Comparison of ENCODE assay signal across 33 cellular contexts in the genomic region with DNA sequence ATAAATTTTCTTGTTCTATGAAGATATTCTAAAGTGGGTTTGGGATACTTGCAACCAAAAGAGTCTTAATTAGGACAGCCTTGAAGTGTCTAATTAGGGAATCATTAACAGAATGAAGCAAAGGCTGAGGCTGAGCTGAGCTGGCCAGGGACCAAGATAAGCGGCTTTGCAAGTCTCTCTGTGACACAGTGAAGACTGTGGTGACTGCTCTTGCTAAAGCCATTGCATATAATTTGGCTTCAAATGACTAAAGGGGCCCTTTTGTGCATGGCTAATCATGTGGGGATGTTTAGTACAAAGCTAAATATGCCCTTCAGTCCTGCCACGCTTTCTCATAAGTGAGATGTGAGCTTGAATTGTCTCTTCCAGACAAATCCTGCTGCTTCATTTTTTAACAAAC. TPM values are rescaled to one million over a fixed set of nuclear protein-coding genes. Genes with fewer than 3 reads are reported as not detected.
DNase-seq lines count a peak whose midpoint lies in the region; ATAC-seq, FAIRE-seq and TF ChIP-seq lines count a peak whose summit lies in the region.
"Had no signal": no experiment of that assay in that cellular context is flagged by ENCODE, and none has a peak within 500 bp of the region (broad histone marks: within the 10 kb centered on the region; RNA-seq: fewer than 3 reads in every experiment).

No MANE protein-coding gene starts in this region.

- H3K36me3 ChIP-seq in kidney epithelial cell (ENCODE audit: control insufficient read depth, insufficient read depth, low read length) (no peaks in the 10 kb centered on the region), kidney (ENCODE audit: control insufficient read depth in 1 of 2, insufficient read depth in 2 of 2, low read length in 2 of 2) (no peaks in the 10 kb centered on the region)
- H3K36me3 ChIP-seq: BLaER1 treated with 17β-estradiol and CSF1 and Interleukin-3, amounts not matched to agents 10 nM and 100 nM; SJCRH30 had no signal

- H3K27me3 Mint-ChIP-seq in activated T-cell treated with anti-CD3 and anti-CD28 coated beads, Interleukin-2, amount 50 U/mL, for 4 hours (ENCODE audit: low read depth): peaks cover 13% of the 10 kb centered on the region

- no peak overlapping the region for H3K4me3 Mint-ChIP-seq in activated T-cell treated with anti-CD3 and anti-CD28 coated beads, Interleukin-2, amount 50 U/mL, for 4 hours
- H3K4me3 Mint-ChIP-seq: CD4-positive, alpha-beta T cell had no signal

- no peak for ATAC-seq in activated T-cell treated with anti-CD3 and anti-CD28 coated beads, Interleukin-2, amount 50 U/mL, for 4 hours
- ATAC-seq: HepG2, Right ventricle myocardium inferior, SK-N-SH treated with all-trans-retinoic acid at 6 μM for 48 hours had no signal

- H3K9me3 Mint-ChIP-seq in activated T-cell treated with anti-CD3 and anti-CD28 coated beads, Interleukin-2, amount 50 U/mL, for 4 hours: no peaks in the 10 kb centered on the region
- H3K9me3 Mint-ChIP-seq: CD4-positive, alpha-beta T cell had no signal

- H3K27ac ChIP-seq in kidney (ENCODE audit: low read depth in 2 of 2, low read length in 2 of 2): no peak overlapping the region
- H3K27ac ChIP-seq: BLaER1 treated with 17β-estradiol and CSF1 and Interleukin-3, amounts not matched to agents 10 nM and 100 nM; PC-9; SJCRH30 had no signal

- H3K36me3 Mint-ChIP-seq in activated T-cell treated with anti-CD3 and anti-CD28 coated beads, Interleukin-2, amount 50 U/mL, for 4 hours (ENCODE audit: insufficient read depth): no peaks in the 10 kb centered on the region

- intact Hi-C loops in kidney (cut with DNase I): loop anchor here (10.0 kb wide), 1 partner anchor 613 kb away; no protein-coding TSS in a partner anchor

- no peak for TF ChIP-seq CTCF in kidney epithelial cell (IDR thresholded peaks at IDR 0.05; ENCODE audit: insufficient read depth, low read length, poor library complexity, severe bottlenecking)
- TF ChIP-seq CTCF in kidney (IDR thresholded peaks at IDR 0.05; ENCODE audit: borderline replicate concordance, extremely low read depth, insufficient read depth): no peak

- no peak for FAIRE-seq in kidney (lab: Jason Lieb, UNC)
- FAIRE-seq: A204.1, GM12892, HepG2 had no signal

- no peaks in the 10 kb centered on the region for H3K9me3 ChIP-seq in kidney (ENCODE audit: control insufficient read depth in 1 of 2, low read length in 2 of 2)
- H3K9me3 ChIP-seq: BLaER1 treated with 17β-estradiol and CSF1 and Interleukin-3, amounts not matched to agents 10 nM and 100 nM; SJCRH30 had no signal

- no peaks in the 10 kb centered on the region for H3K4me1 ChIP-seq in kidney (ENCODE audit: control insufficient read depth in 1 of 2, insufficient read depth in 1 of 2, low read depth in 1 of 2, low read length in 2 of 2)

- peak; percentile 55 for DNase-seq in D341Med (ENCODE audit: low spot score)
- DNase-seq in astrocyte of the hippocampus (ENCODE audit: low read depth, low spot score): peak; percentile 3
- DNase-seq in kidney epithelial cell (ENCODE audit: low read depth): peak; percentile 12
- peak; percentile 32 for DNase-seq in renal cortical epithelial cell (ENCODE audit: low read depth)
- DNase-seq in activated T-cell treated with anti-CD3 and anti-CD28 coated beads, Interleukin-2, amount 50 U/mL, for 4 hours: no peak
- no peak for DNase-seq in GM03348 (ENCODE audit: low spot score)
- DNase-seq in kidney: no peak
- DNase-seq: CD4-positive, alpha-beta T cell; DMS 273 treated with DMSO at 0.1 percent for 48 hours; DMS79; EL; GDM1; H7; Kasumi-1; NCI-H1092 treated with DMSO at 0.1 percent for 48 hours; NCI-H1436; NCI-H187; NCI-H2107; NCI-H524; NCI-H748 treated with DMSO at 0.1 percent for 48 hours; NK-92 treated with Interleukin-12 subunit alpha and Interleukin-12 subunit beta, amount 100 ng/mL, for 24 hours; PC-9; SJCRH30 had no signal

- H3K4me3 ChIP-seq in kidney epithelial cell (ENCODE audit: low read depth, low read length) (no peak overlapping the region), kidney (ENCODE audit: low read length in 2 of 2) (no peak overlapping the region)
- H3K4me3 ChIP-seq: BLaER1 treated with 17β-estradiol and CSF1 and Interleukin-3, amounts not matched to agents 10 nM and 100 nM; PC-9; SJCRH30 had no signal

- H3K27me3 ChIP-seq in kidney epithelial cell (ENCODE audit: control insufficient read depth, insufficient read depth, low read length): no peaks in the 10 kb centered on the region
- H3K27me3 ChIP-seq: BLaER1 treated with 17β-estradiol and CSF1 and Interleukin-3, amounts not matched to agents 10 nM and 100 nM; SJCRH30 had no signal

- H3K9ac ChIP-seq in kidney (ENCODE audit: low read length in 2 of 2): no peak overlapping the region
- H3K9ac ChIP-seq: BLaER1 treated with 17β-estradiol and CSF1 and Interleukin-3, amounts not matched to agents 10 nM and 100 nM had no signal

- peaks cover 6% of the 10 kb centered on the region for H3K4me1 Mint-ChIP-seq in activated T-cell treated with anti-CD3 and anti-CD28 coated beads, Interleukin-2, amount 50 U/mL, for 4 hours (ENCODE audit: low read depth)

RNA-seq across cellular contexts. Expression of a gene that starts 31.2 kb away (rescaled TPM):
- not detected in 2 replicates for total RNA-seq in kidney epithelial cell
- total RNA-seq in renal cortical epithelial cell: not detected in 2 replicates
- not detected for total RNA-seq in activated T-cell treated with anti-CD3 and anti-CD28 coated beads, Interleukin-2, amount 50 U/mL, for 4 hours
- not detected for total RNA-seq in kidney
- polyA plus RNA-seq in kidney (ENCODE audit: insufficient read depth, low read depth, low replicate concordance): 2.6 TPM
- total RNA-seq: CD4-positive, alpha-beta T cell; H7; HepG2; HT1080; M059J; PC-9; Right ventricle myocardium inferior; RPMI7951 had no signal
- polyA plus RNA-seq: AG04450, HepG2 had no signal

Comparison
In these comparisons a context has a peak if more than half of its experiments do, and no peak if none do; other contexts are left out.
1. DNase-seq: peak in D341Med (single experiment), astrocyte of the hippocampus (single experiment), kidney epithelial cell (single experiment) and renal cortical epithelial cell (single experiment); none in activated T-cell treated with anti-CD3 and anti-CD28 coated beads, Interleukin-2, amount 50 U/mL, for 4 hours (single experiment), GM03348 (single experiment) and kidney (single experiment).